19 cellular contexts compared by ENCODE assay signal in the genomic region with DNA sequence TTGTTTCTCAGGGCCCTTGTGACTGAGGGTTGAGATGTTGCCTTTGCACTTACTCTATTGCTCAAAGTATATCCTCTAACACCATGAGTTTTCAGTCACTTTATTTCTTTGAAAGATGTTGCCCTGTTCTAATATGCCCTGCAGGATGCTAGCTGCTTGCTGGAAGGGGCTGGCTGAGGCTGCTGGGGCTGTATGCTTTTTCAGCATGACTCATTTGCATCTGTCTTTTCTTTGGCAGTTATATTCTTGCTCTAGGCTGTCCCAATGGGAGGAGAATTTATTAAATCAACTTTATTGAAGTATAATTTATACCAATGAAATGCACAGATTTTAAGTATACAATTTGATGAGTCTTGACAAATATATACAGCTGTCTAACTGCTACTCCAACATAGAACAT.
DNase-seq lines count a peak whose midpoint lies in the region; ATAC-seq, FAIRE-seq and TF ChIP-seq lines count a peak whose summit lies in the region.
"Had no signal": no experiment of that assay in that cellular context is flagged by ENCODE, and none has a peak within 500 bp of the region (broad histone marks: within the 10 kb centered on the region; RNA-seq: fewer than 3 reads in every experiment).

No MANE protein-coding gene starts in this region.

- intact Hi-C loops in endothelial cell of umbilical vein (cut with micrococcal nuclease), result loop anchor here (5.0 kb wide), 1 partner anchor 68 kb away; no protein-coding TSS in a partner anchor

- no peaks in the 10 kb centered on the region for H3K9me1 ChIP-seq in endothelial cell of umbilical vein (replicated peaks; ENCODE audit: control insufficient read depth, extremely low read depth, insufficient read depth, low read length)

- CTCF ChIA-PET in endothelial cell of umbilical vein (lab: Charles Lee), result interaction anchor here (1.4 to 1.6 kb wide), 2 partner anchors 20 to 27 kb away, joined by 4 to 5 read pairs; no protein-coding TSS in a partner anchor

- peak overlapping the region; percentile 92 for H3K27ac ChIP-seq in endothelial cell of umbilical vein (ENCODE audit: insufficient read depth, low read depth, low read length)

- H3K4me1 ChIP-seq in endothelial cell of umbilical vein (ENCODE audit: control insufficient read depth, extremely low read depth, insufficient read depth, low read length), result peaks cover 40% of the 10 kb centered on the region

- dilution Hi-C loops in endothelial cell of umbilical vein (cut with MboI; ENCODE audit: extremely low pct_ligation_motif_present, low sequenced_read_pairs), result no loop called here

- DNase-seq in EH (ENCODE audit: low read depth) (peak; percentile 39), amniotic epithelial cell (ENCODE audit: low read depth) (peak; percentile 4), endothelial cell of umbilical vein (ENCODE audit: low read depth, low spot score) (peak; percentile 37), NCI-H748 (lab: John Stamatoyannopoulos, UW; ENCODE audit: unreplicated experiment) (no peak), NCI-H2029 treated with DMSO at 0.1 percent for 48 hours (lab: John Stamatoyannopoulos, UW) (no peak)
- no peak for DNase-seq in stimulated activated CD4-positive, alpha-beta T cell treated with anti-CD3 and anti-CD28 coated beads, Interleukin-12 subunit alpha, Interleukin-12 subunit beta, amount 100 ng/mL, for 4 hours
- DNase-seq: CD8-positive, alpha-beta T cell; COR-L47; DMS153; DMS79 treated with DMSO at 0.1 percent for 48 hours; GDM1; HCEC 1CT; HFFc6 had no signal

- no peak for FAIRE-seq in endothelial cell of umbilical vein (lab: Jason Lieb, UNC)
- FAIRE-seq: A204.1, D721Med, GM12892, HepG2, HTR-8/SVneo had no signal

- no peak overlapping the region for H3K4me2 ChIP-seq in endothelial cell of umbilical vein (ENCODE audit: insufficient read depth, low read length)

- no peak for ATAC-seq in HG02970 (IDR thresholded peaks at IDR 0.05; ENCODE audit: low FRiP score, unreplicated experiment)
- ATAC-seq: CD8-positive, alpha-beta T cell; HepG2 had no signal

- no peak overlapping the region for H3K9ac ChIP-seq in endothelial cell of umbilical vein (replicated peaks; ENCODE audit: extremely low read depth, insufficient read depth, low read length)

- H3K4me3 ChIP-seq in endothelial cell of umbilical vein (replicated peaks in 1 of 3; ENCODE audit: insufficient read depth in 1 of 3, low read depth in 1 of 3, low read length in 3 of 3), result no peak overlapping the region

- H3K36me3 ChIP-seq in endothelial cell of umbilical vein (ENCODE audit: control insufficient read depth in 2 of 2, extremely low read depth in 1 of 2, insufficient read depth in 2 of 2, low read length in 2 of 2), result no peaks in the 10 kb centered on the region

- POLR2A ChIA-PET in endothelial cell of umbilical vein (lab: Charles Lee), result no interaction called here

- H2AFZ ChIP-seq in endothelial cell of umbilical vein (ENCODE audit: low read depth, low read length), result no peak overlapping the region

- no peak for TF ChIP-seq CTCF in endothelial cell of umbilical vein (IDR thresholded peaks at IDR 0.05; ENCODE audit: extremely low read depth in 1 of 2, insufficient read depth in 1 of 2, low read depth in 1 of 2, low read length in 2 of 2)

- no peaks in the 10 kb centered on the region for H4K20me1 ChIP-seq in endothelial cell of umbilical vein (replicated peaks; ENCODE audit: control insufficient read depth, extremely low read depth, insufficient read depth, low read length)

- H3K79me2 ChIP-seq in endothelial cell of umbilical vein (ENCODE audit: control insufficient read depth, insufficient read depth, low read length), result no peaks in the 10 kb centered on the region

- BruUV-seq in endothelial cell of umbilical vein (replicated peaks; lab: Mats Ljungman, UMichigan), result no TSS peak

- H3K9me3 ChIP-seq in endothelial cell of umbilical vein (replicated peaks; ENCODE audit: control insufficient read depth, insufficient read depth, low read length), result peaks cover 2% of the 10 kb centered on the region

- H3K27me3 ChIP-seq in endothelial cell of umbilical vein (ENCODE audit: control insufficient read depth in 2 of 2, insufficient read depth in 2 of 2, low read length in 2 of 2), result no peaks in the 10 kb centered on the region

- TF ChIP-seq POLR2A in endothelial cell of umbilical vein (IDR thresholded peaks at IDR 0.05; ENCODE audit: low read depth, low read length), result no peak

TF ChIP-seq in endothelial cell of umbilical vein, 7 proteins besides CTCF, POLR2A, EP300 and RAD21:
- TF ChIP-seq FOS (IDR thresholded peaks at IDR 0.05; ENCODE audit: borderline replicate concordance, insufficient read depth, low read length), result peak; percentile 69
- TF ChIP-seq, protein P1, sequence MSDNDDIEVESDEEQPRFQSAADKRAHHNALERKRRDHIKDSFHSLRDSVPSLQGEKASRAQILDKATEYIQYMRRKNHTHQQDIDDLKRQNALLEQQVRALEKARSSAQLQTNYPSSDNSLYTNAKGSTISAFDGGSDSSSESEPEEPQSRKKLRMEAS (IDR thresholded peaks at IDR 0.05; ENCODE audit: insufficient read depth, insufficient read length), result no peak

Comparison
In these comparisons a context has a peak if more than half of its experiments do, and no peak if none do; other contexts are left out.
1. DNase-seq: peak in EH (single experiment), amniotic epithelial cell (single experiment) and endothelial cell of umbilical vein (single experiment); none in NCI-H748 (single experiment), stimulated activated CD4-positive, alpha-beta T cell treated with anti-CD3 and anti-CD28 coated beads, Interleukin-12 subunit alpha, Interleukin-12 subunit beta, amount 100 ng/mL, for 4 hours (single experiment) and NCI-H2029 treated with DMSO at 0.1 percent for 48 hours (single experiment).